Comparison of ENCODE assay signal across 8 cellular contexts in the genomic region with DNA sequence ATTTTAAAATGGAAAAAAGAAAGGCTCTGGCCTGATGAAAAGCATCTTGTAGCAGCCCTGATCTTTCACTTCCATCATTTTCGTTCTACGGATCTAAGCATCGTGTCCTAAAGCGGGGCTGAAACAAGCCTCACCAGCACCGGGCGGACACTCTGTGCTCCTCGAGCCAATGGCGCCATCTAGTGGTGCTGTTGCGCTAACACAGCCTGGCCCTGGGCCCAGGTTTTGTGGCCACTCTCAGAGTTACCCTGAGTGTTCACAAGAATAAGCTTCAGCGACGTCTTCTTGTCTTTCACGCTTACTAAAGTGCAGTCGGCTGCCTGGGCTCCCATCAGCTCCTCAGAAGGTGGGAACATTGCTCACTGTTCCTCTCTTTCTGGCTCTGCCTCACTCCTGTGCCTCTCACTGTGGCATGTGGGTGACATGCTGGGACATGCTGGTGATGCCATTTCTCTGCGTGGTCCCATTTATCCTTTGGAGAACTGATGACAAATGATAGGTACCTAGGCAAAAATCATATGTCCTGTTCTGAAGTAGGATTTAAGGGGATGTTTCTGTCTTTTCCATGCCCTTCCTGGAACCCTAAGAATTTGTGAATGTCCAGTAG. TPM values are rescaled to one million over a fixed set of nuclear protein-coding genes. Genes with fewer than 3 reads are reported as not detected.
DNase-seq lines count a peak whose midpoint lies in the region; ATAC-seq and TF ChIP-seq lines count a peak whose summit lies in the region.

No MANE protein-coding gene starts in this region.

- DNase-seq in CD8-positive, alpha-beta T cell = peak; percentile 49 to 74 (median 64)
- DNase-seq in NCI-H510A treated with DMSO at 0.1 percent for 48 hours (lab: John Stamatoyannopoulos, UW) (peak; percentile 41), mesothelial cell of epicardium (ENCODE audit: low spot score in 2 of 2, unreplicated experiment in 2 of 2) (peak; percentile 78 to 93)
- peak; percentile 84 to 87 for DNase-seq in activated CD4-positive, alpha-beta T cell treated with anti-CD3 and anti-CD28 coated beads, Interleukin-2, amount 50 U/mL, for 48 hours
- peak; percentile 52 for DNase-seq in effector CD8-positive, alpha-beta T cell (lab: John Stamatoyannopoulos, UW)
- DNase-seq in stimulated activated CD8-positive, alpha-beta memory T cell treated with anti-CD3 and anti-CD28 coated beads, Interleukin-4, amount 100 ng/mL, for 1 hour (ENCODE audit: low read depth in 2 of 2, low spot score in 1 of 2) = peak; percentile 6 to 44

- H3K27me3 Mint-ChIP-seq in CD8-positive, alpha-beta T cell (ENCODE audit: low read depth) = peaks cover 37% of the 10 kb centered on the region
- peaks cover 26% of the 10 kb centered on the region for H3K27me3 Mint-ChIP-seq in mesothelial cell of epicardium (ENCODE audit: low read depth)

- intact Hi-C loops in CD8-positive, alpha-beta T cell (cut with DNase I, micrococcal nuclease) = loop anchor here in 1 of 2 experiments (1.0 to 10.0 kb wide), 3 partner anchors 116 to 624 kb away; no protein-coding TSS in a partner anchor

- TF ChIP-seq CTCF in CD8-positive, alpha-beta T cell (IDR thresholded peaks at IDR 0.05) = peak; percentile 78
- peak; percentile 94 for TF ChIP-seq CTCF in mesothelial cell of epicardium (IDR thresholded peaks at IDR 0.05; ENCODE audit: unreplicated experiment)

- H3K36me3 ChIP-seq in CD8-positive, alpha-beta T cell (ENCODE audit: insufficient read depth, low read length) = no peaks in the 10 kb centered on the region

- no peaks in the 10 kb centered on the region for H3K4me1 Mint-ChIP-seq in CD8-positive, alpha-beta T cell (ENCODE audit: low read depth)
- H3K4me1 Mint-ChIP-seq in mesothelial cell of epicardium = peaks cover 2% of the 10 kb centered on the region

- CTCF ChIA-PET in CD8-positive, alpha-beta T cell (lab: Charles Lee) = interaction anchor here (0.9 to 1.0 kb wide), 6 partner anchors 8 to 669 kb away, joined by 3 to 5 read pairs (median 4); no protein-coding TSS in a partner anchor

- no peaks in the 10 kb centered on the region for H3K36me3 Mint-ChIP-seq in CD8-positive, alpha-beta T cell
- H3K36me3 Mint-ChIP-seq in mesothelial cell of epicardium = no peaks in the 10 kb centered on the region

- no peaks in the 10 kb centered on the region for H3K27me3 ChIP-seq in CD8-positive, alpha-beta T cell (ENCODE audit: insufficient read depth, low read length)

- ATAC-seq in CD8-positive, alpha-beta T cell = peak; percentile 74
- peak; percentile 92 for ATAC-seq in GM19324 (IDR thresholded peaks at IDR 0.05; ENCODE audit: low FRiP score, unreplicated experiment)
- ATAC-seq in HG03342 (IDR thresholded peaks at IDR 0.05; ENCODE audit: unreplicated experiment) = peak; percentile 95

- H3K27ac Mint-ChIP-seq in CD8-positive, alpha-beta T cell = no peak overlapping the region
- H3K27ac Mint-ChIP-seq in mesothelial cell of epicardium = no peak overlapping the region

- H3K4me3 ChIP-seq in CD8-positive, alpha-beta T cell (ENCODE audit: low read depth, low read length) = no peak overlapping the region

- H3K9me3 Mint-ChIP-seq in CD8-positive, alpha-beta T cell = no peaks in the 10 kb centered on the region
- no peaks in the 10 kb centered on the region for H3K9me3 Mint-ChIP-seq in mesothelial cell of epicardium

- no peaks in the 10 kb centered on the region for H3K9me3 ChIP-seq in CD8-positive, alpha-beta T cell (ENCODE audit: low read length)

- H3K4me3 Mint-ChIP-seq in CD8-positive, alpha-beta T cell = no peak overlapping the region
- H3K4me3 Mint-ChIP-seq in mesothelial cell of epicardium = no peak overlapping the region

- H3K4me1 ChIP-seq in CD8-positive, alpha-beta T cell (ENCODE audit: insufficient read depth, low read length) = no peaks in the 10 kb centered on the region

- POLR2A ChIA-PET in CD8-positive, alpha-beta T cell (lab: Charles Lee) = no interaction called here

- no peak overlapping the region for H3K27ac ChIP-seq in CD8-positive, alpha-beta T cell (ENCODE audit: low read depth, low read length)

RNA-seq across cellular contexts. Expression of a gene that starts 32.7 kb away (rescaled TPM):
- not detected for total RNA-seq in CD8-positive, alpha-beta T cell
- total RNA-seq in mesothelial cell of epicardium = 2.1 to 3.3 TPM (median 2.5 TPM) in 3 replicates

RNA-seq across cellular contexts. Expression of a gene that starts 41.0 kb away (rescaled TPM):
- not detected for total RNA-seq in CD8-positive, alpha-beta T cell
- 0.45 to 0.47 TPM (median 0.47 TPM) in 3 replicates for total RNA-seq in mesothelial cell of epicardium

Comparison
In these comparisons a context has a peak if more than half of its experiments do, and no peak if none do; other contexts are left out.
1. DNase-seq: peak in every context shown above with its lines; median percentile 86 in activated CD4-positive, alpha-beta T cell treated with anti-CD3 and anti-CD28 coated beads, Interleukin-2, amount 50 U/mL, for 48 hours; 86 in mesothelial cell of epicardium; 64 in CD8-positive, alpha-beta T cell; 52 in effector CD8-positive, alpha-beta T cell; 41 in NCI-H510A treated with DMSO at 0.1 percent for 48 hours; 25 in stimulated activated CD8-positive, alpha-beta memory T cell treated with anti-CD3 and anti-CD28 coated beads, Interleukin-4, amount 100 ng/mL, for 1 hour.